Comparison of ENCODE assay signal across 8 cellular contexts in the genomic region with DNA sequence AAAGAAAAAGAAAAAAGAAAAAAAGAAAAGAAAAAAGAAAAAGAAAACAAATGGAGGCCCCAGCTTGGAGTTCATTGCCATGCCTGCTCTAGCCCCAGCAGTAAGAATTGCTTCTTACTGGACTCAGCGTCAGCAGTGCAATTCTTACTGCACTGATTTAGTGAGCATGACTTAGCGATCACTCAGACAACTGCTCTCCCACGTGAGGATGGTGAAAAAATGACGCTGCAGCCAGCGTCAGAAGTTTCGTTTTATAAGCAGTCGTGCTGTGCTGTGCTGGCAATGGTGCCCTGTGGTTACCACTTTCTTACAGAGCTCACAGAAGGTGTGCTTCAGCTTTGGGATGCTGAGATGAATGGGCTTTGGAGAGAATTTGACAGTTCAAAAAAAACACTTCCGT.
A peak's percentile ranks its signal among the peaks of the same experiment; 100 is the strongest.
DNase-seq lines count a peak whose midpoint lies in the region; ATAC-seq and TF ChIP-seq lines count a peak whose summit lies in the region.

No MANE protein-coding gene starts in this region.

- H3K36me3 Mint-ChIP-seq in CD8-positive, alpha-beta memory T cell: no peaks in the 10 kb centered on the region
- peaks cover 2% of the 10 kb centered on the region for H3K36me3 Mint-ChIP-seq in T-helper 1 cell treated with Interleukin-12 subunit alpha and Interleukin-12 subunit beta and Interleukin-4 antibody, amounts not matched to agents 30 μg/mL and 1 μg/mL, for 36 hours (ENCODE audit: low read depth)
- no peaks in the 10 kb centered on the region for H3K36me3 Mint-ChIP-seq in endothelial cell (ENCODE audit: low read depth, unreplicated experiment)

- intact Hi-C loops in posterior cingulate gyrus (cut with DNase I): no loop called here
- intact Hi-C loops in right cardiac atrium (cut with DNase I): no loop called here

- H3K4me1 Mint-ChIP-seq in CD8-positive, alpha-beta memory T cell: peaks cover 2 to 10% (median 9%) of the 10 kb centered on the region in 3 donors
- H3K4me1 Mint-ChIP-seq in T-helper 1 cell treated with Interleukin-12 subunit alpha and Interleukin-12 subunit beta and Interleukin-4 antibody, amounts not matched to agents 30 μg/mL and 1 μg/mL, for 36 hours (ENCODE audit: low read depth): no peaks in the 10 kb centered on the region
- no peaks in the 10 kb centered on the region for H3K4me1 Mint-ChIP-seq in endothelial cell (ENCODE audit: unreplicated experiment)

- peak; percentile 5 to 60 (median 45) for DNase-seq in CD8-positive, alpha-beta memory T cell
- DNase-seq in brain microvascular endothelial cell (peak; percentile 53), posterior cingulate gyrus (peak in 7 of 10 donors; percentile 8 to 74 (median 22)), NCI-H526 treated with DMSO at 0.1 percent for 48 hours (lab: John Stamatoyannopoulos, UW) (no peak), endothelial cell (ENCODE audit: low spot score) (no peak), right cardiac atrium (no peak)

- no peak for TF ChIP-seq CTCF in brain microvascular endothelial cell (IDR thresholded peaks at IDR 0.05; ENCODE audit: low read depth, low read length, missing control alignments)
- no peak for TF ChIP-seq CTCF in endothelial cell (IDR thresholded peaks at IDR 0.05; ENCODE audit: unreplicated experiment)

- H3K9me3 ChIP-seq in CD8-positive, alpha-beta memory T cell (ENCODE audit: low read length): no peaks in the 10 kb centered on the region
- H3K9me3 ChIP-seq in right cardiac atrium (ENCODE audit: control insufficient read depth, low read length): no peaks in the 10 kb centered on the region

- H3K4me3 ChIP-seq in CD8-positive, alpha-beta memory T cell (ENCODE audit: low read length): no peak overlapping the region
- no peak overlapping the region for H3K4me3 ChIP-seq in brain microvascular endothelial cell (ENCODE audit: low read depth, low read length)
- no peak overlapping the region for H3K4me3 ChIP-seq in right cardiac atrium (ENCODE audit: low read length)

- H3K9me3 Mint-ChIP-seq in CD8-positive, alpha-beta memory T cell: peaks cover 0 to 3% (median 0%) of the 10 kb centered on the region in 5 donors
- no peaks in the 10 kb centered on the region for H3K9me3 Mint-ChIP-seq in T-helper 1 cell treated with Interleukin-12 subunit alpha and Interleukin-12 subunit beta and Interleukin-4 antibody, amounts not matched to agents 30 μg/mL and 1 μg/mL, for 36 hours
- no peaks in the 10 kb centered on the region for H3K9me3 Mint-ChIP-seq in endothelial cell (ENCODE audit: unreplicated experiment)

- 56% methylated on average over 8 of the region's 8 CpGs for WGBS in right cardiac atrium

- H3K27ac ChIP-seq in CD8-positive, alpha-beta memory T cell (ENCODE audit: low read depth, low read length): no peak overlapping the region
- no peak overlapping the region for H3K27ac ChIP-seq in brain microvascular endothelial cell
- H3K27ac ChIP-seq in right cardiac atrium (ENCODE audit: low read length): no peak overlapping the region

- H3K27ac Mint-ChIP-seq in CD8-positive, alpha-beta memory T cell: peak overlapping the region in 4 of 8 donors; percentile 70 to 90 (median 86)
- peak overlapping the region; percentile 36 for H3K27ac Mint-ChIP-seq in T-helper 1 cell treated with Interleukin-12 subunit alpha and Interleukin-12 subunit beta and Interleukin-4 antibody, amounts not matched to agents 30 μg/mL and 1 μg/mL, for 36 hours
- no peak overlapping the region for H3K27ac Mint-ChIP-seq in endothelial cell (ENCODE audit: unreplicated experiment)

- in situ Hi-C loops in brain microvascular endothelial cell (cut with HindIII; ENCODE audit: low pct_ligation_motif_present, low sequenced_read_pairs): no loop called here

- POLR2A ChIA-PET in CD8-positive, alpha-beta memory T cell (lab: Charles Lee): no interaction called here

- H3K36me3 ChIP-seq in CD8-positive, alpha-beta memory T cell (ENCODE audit: insufficient read depth, low read length): no peaks in the 10 kb centered on the region
- H3K36me3 ChIP-seq in brain microvascular endothelial cell (replicated peaks): no peaks in the 10 kb centered on the region

- peaks cover 0 to 12% of the 10 kb centered on the region in 2 donors for H3K27me3 Mint-ChIP-seq in CD8-positive, alpha-beta memory T cell
- H3K27me3 Mint-ChIP-seq in T-helper 1 cell treated with Interleukin-12 subunit alpha and Interleukin-12 subunit beta and Interleukin-4 antibody, amounts not matched to agents 30 μg/mL and 1 μg/mL, for 36 hours (ENCODE audit: low read depth): no peaks in the 10 kb centered on the region
- H3K27me3 Mint-ChIP-seq in endothelial cell (ENCODE audit: unreplicated experiment): no peaks in the 10 kb centered on the region

- CTCF ChIA-PET in CD8-positive, alpha-beta memory T cell (lab: Charles Lee): interaction anchor here (1.2 kb wide), 1 partner anchor 13 kb away, joined by 3 read pairs; no protein-coding TSS in a partner anchor

- peak overlapping the region in 6 of 7 donors; percentile 31 to 83 (median 70) for H3K4me3 Mint-ChIP-seq in CD8-positive, alpha-beta memory T cell
- H3K4me3 Mint-ChIP-seq in T-helper 1 cell treated with Interleukin-12 subunit alpha and Interleukin-12 subunit beta and Interleukin-4 antibody, amounts not matched to agents 30 μg/mL and 1 μg/mL, for 36 hours: no peak overlapping the region
- no peak overlapping the region for H3K4me3 Mint-ChIP-seq in endothelial cell (ENCODE audit: unreplicated experiment)

- ATAC-seq in right cardiac atrium: no peak
- no peak for ATAC-seq in HG03039 (IDR thresholded peaks at IDR 0.05; ENCODE audit: unreplicated experiment)

- H3K4me1 ChIP-seq in CD8-positive, alpha-beta memory T cell (ENCODE audit: insufficient read depth, low read length): no peaks in the 10 kb centered on the region
- H3K4me1 ChIP-seq in right cardiac atrium (ENCODE audit: control insufficient read depth, insufficient read depth, low read length): no peaks in the 10 kb centered on the region

- no peaks in the 10 kb centered on the region for H3K27me3 ChIP-seq in CD8-positive, alpha-beta memory T cell (ENCODE audit: insufficient read depth, low read length, poor library complexity, severe bottlenecking)
- H3K27me3 ChIP-seq in brain microvascular endothelial cell (replicated peaks) (no peaks in the 10 kb centered on the region), right cardiac atrium (ENCODE audit: control insufficient read depth, insufficient read depth) (no peaks in the 10 kb centered on the region)

Comparison
In these comparisons a context has a peak if more than half of its experiments do, and no peak if none do; other contexts are left out.
1. DNase-seq: peak in CD8-positive, alpha-beta memory T cell (5 of 5), brain microvascular endothelial cell (single experiment) and posterior cingulate gyrus (7 of 10); none in NCI-H526 treated with DMSO at 0.1 percent for 48 hours (single experiment), endothelial cell (single experiment) and right cardiac atrium (0 of 3).
2. H3K4me3 Mint-ChIP-seq: peak in CD8-positive, alpha-beta memory T cell (6 of 7); none in T-helper 1 cell treated with Interleukin-12 subunit alpha and Interleukin-12 subunit beta and Interleukin-4 antibody, amounts not matched to agents 30 μg/mL and 1 μg/mL, for 36 hours (single experiment) and endothelial cell (single experiment).